Comparison of ENCODE assay signal across 15 cellular contexts in genomic region chr10:112429654-112430230, GRCh38. TPM values are rescaled to one million over a fixed set of nuclear protein-coding genes. Genes with fewer than 3 reads are reported as not detected.
DNase-seq lines count a peak whose midpoint lies in the region; ATAC-seq and TF ChIP-seq lines count a peak whose summit lies in the region.
"Had no signal": no experiment of that assay in that cellular context is flagged by ENCODE, and none has a peak within 500 bp of the region (broad histone marks: within the 10 kb centered on the region; RNA-seq: fewer than 3 reads in every experiment).

No MANE protein-coding gene starts in this region.

- H3K9me3 Mint-ChIP-seq in CD8-positive, alpha-beta memory T cell: no peaks in the 10 kb centered on the region
- no peaks in the 10 kb centered on the region for H3K9me3 Mint-ChIP-seq in IgD-negative memory B cell
- no peaks in the 10 kb centered on the region for H3K9me3 Mint-ChIP-seq in effector memory CD8-positive, alpha-beta T cell
- H3K9me3 Mint-ChIP-seq in naive thymus-derived CD4-positive, alpha-beta T cell: no peaks in the 10 kb centered on the region
- no peaks in the 10 kb centered on the region for H3K9me3 Mint-ChIP-seq in osteocyte (ENCODE audit: unreplicated experiment)
- H3K9me3 Mint-ChIP-seq: activated naive CD4-positive, alpha-beta T cell treated with anti-CD3 and anti-CD28 coated beads for 36 hours; H9 had no signal

- H3K4me3 ChIP-seq in CD8-positive, alpha-beta memory T cell (ENCODE audit: low read length): no peak overlapping the region
- H3K4me3 ChIP-seq in naive thymus-derived CD4-positive, alpha-beta T cell (ENCODE audit: low read length): no peak overlapping the region
- H3K4me3 ChIP-seq in tibial artery: no peak overlapping the region
- no peak overlapping the region for H3K4me3 ChIP-seq in colonic mucosa
- H3K4me3 ChIP-seq: MG63 had no signal

- no peak overlapping the region for H3K4me3 Mint-ChIP-seq in CD8-positive, alpha-beta memory T cell
- H3K4me3 Mint-ChIP-seq in IgD-negative memory B cell: no peak overlapping the region
- no peak overlapping the region for H3K4me3 Mint-ChIP-seq in effector memory CD8-positive, alpha-beta T cell
- no peak overlapping the region for H3K4me3 Mint-ChIP-seq in naive thymus-derived CD4-positive, alpha-beta T cell
- no peak overlapping the region for H3K4me3 Mint-ChIP-seq in osteocyte (ENCODE audit: unreplicated experiment)
- H3K4me3 Mint-ChIP-seq: activated naive CD4-positive, alpha-beta T cell treated with anti-CD3 and anti-CD28 coated beads for 36 hours; H9 had no signal

- peaks cover 3 to 6% (median 6%) of the 10 kb centered on the region in 3 donors for H3K4me1 Mint-ChIP-seq in CD8-positive, alpha-beta memory T cell
- H3K4me1 Mint-ChIP-seq in IgD-negative memory B cell (peaks cover 6 to 9% (median 6%) of the 10 kb centered on the region in 3 donors), osteocyte (ENCODE audit: unreplicated experiment) (no peaks in the 10 kb centered on the region)
- H3K4me1 Mint-ChIP-seq in effector memory CD8-positive, alpha-beta T cell (ENCODE audit: low read depth in 2 of 2): peaks cover 1 to 9% of the 10 kb centered on the region in 2 donors
- peaks cover 0 to 4% (median 0%) of the 10 kb centered on the region in 7 donors for H3K4me1 Mint-ChIP-seq in naive thymus-derived CD4-positive, alpha-beta T cell
- H3K4me1 Mint-ChIP-seq: H9 had no signal

- H3K36me3 Mint-ChIP-seq in CD8-positive, alpha-beta memory T cell: peaks cover 0 to 88% (median 29%) of the 10 kb centered on the region in 3 donors
- H3K36me3 Mint-ChIP-seq in IgD-negative memory B cell (peaks cover 3% of the 10 kb centered on the region), osteocyte (ENCODE audit: unreplicated experiment) (peaks cover 30% of the 10 kb centered on the region)
- peaks cover 77% of the 10 kb centered on the region for H3K36me3 Mint-ChIP-seq in effector memory CD8-positive, alpha-beta T cell (ENCODE audit: insufficient read depth)
- peaks cover 0 to 30% (median 18%) of the 10 kb centered on the region in 5 donors for H3K36me3 Mint-ChIP-seq in naive thymus-derived CD4-positive, alpha-beta T cell

- TF ChIP-seq CTCF in osteocyte (IDR thresholded peaks at IDR 0.05) (no peak), tibial artery (IDR thresholded peaks at IDR 0.05) (no peak), colonic mucosa (IDR thresholded peaks at IDR 0.05) (no peak)

- DNase-seq in CD8-positive, alpha-beta memory T cell: no peak
- no peak for DNase-seq in effector memory CD8-positive, alpha-beta T cell
- no peak for DNase-seq in naive thymus-derived CD4-positive, alpha-beta T cell
- DNase-seq in osteocyte (ENCODE audit: extremely low spot score, unreplicated experiment): no peak
- DNase-seq in tibial artery: no peak
- DNase-seq in colonic mucosa: no peak
- DNase-seq: activated naive CD4-positive, alpha-beta T cell treated with anti-CD3 and anti-CD28 coated beads for 36 hours; DND-41; H9; MG63; midbrain; NCI-H1417 treated with DMSO at 0.1 percent for 48 hours; NCI-H524 treated with DMSO at 0.1 percent for 48 hours had no signal

- H3K36me3 ChIP-seq in CD8-positive, alpha-beta memory T cell (ENCODE audit: insufficient read depth, low read length): peaks cover 63% of the 10 kb centered on the region
- peaks cover 3 to 88% (median 33%) of the 10 kb centered on the region in 3 experiments for H3K36me3 ChIP-seq in naive thymus-derived CD4-positive, alpha-beta T cell (ENCODE audit: control insufficient read depth in 2 of 3, insufficient read depth in 3 of 3, low read length in 3 of 3)
- H3K36me3 ChIP-seq in tibial artery: peaks cover 48 to 85% (median 48%) of the 10 kb centered on the region in 3 donors
- peaks cover 22% of the 10 kb centered on the region for H3K36me3 ChIP-seq in colonic mucosa

- POLR2A ChIA-PET in CD8-positive, alpha-beta memory T cell (lab: Charles Lee): interaction anchor here (1.5 kb wide), 1 partner anchor 17 kb away, joined by 3 read pairs; the partner anchor contains the start of gene VTI1A
- POLR2A ChIA-PET in naive thymus-derived CD4-positive, alpha-beta T cell (lab: Charles Lee): interaction anchor here (1.2 to 1.4 kb wide), 2 partner anchors 13 to 17 kb away, joined by 3 to 6 read pairs; partner anchors contain the start of genes VTI1A and ZDHHC6

- H3K27me3 ChIP-seq in CD8-positive, alpha-beta memory T cell (ENCODE audit: insufficient read depth, low read length, poor library complexity, severe bottlenecking): no peaks in the 10 kb centered on the region
- no peaks in the 10 kb centered on the region for H3K27me3 ChIP-seq in naive thymus-derived CD4-positive, alpha-beta T cell (ENCODE audit: control insufficient read depth in 2 of 2, insufficient read depth in 2 of 2, low read length in 2 of 2)
- H3K27me3 ChIP-seq in tibial artery (no peaks in the 10 kb centered on the region), colonic mucosa (no peaks in the 10 kb centered on the region)
- H3K27me3 ChIP-seq: MG63 had no signal

- H3K27ac ChIP-seq in CD8-positive, alpha-beta memory T cell (ENCODE audit: low read depth, low read length): no peak overlapping the region
- no peak overlapping the region for H3K27ac ChIP-seq in naive thymus-derived CD4-positive, alpha-beta T cell (ENCODE audit: low read depth, low read length)
- H3K27ac ChIP-seq in tibial artery (no peak overlapping the region), colonic mucosa (no peak overlapping the region)

- no peak for ATAC-seq in effector memory CD8-positive, alpha-beta T cell (replicated peaks)
- ATAC-seq in naive thymus-derived CD4-positive, alpha-beta T cell: no peak
- ATAC-seq in GM18519 (IDR thresholded peaks at IDR 0.05; ENCODE audit: low FRiP score, unreplicated experiment): no peak

- intact Hi-C loops in naive thymus-derived CD4-positive, alpha-beta T cell (cut with micrococcal nuclease): loop anchor here in 1 of 2 donors (5.0 kb wide), 1 partner anchor 272 kb away; no protein-coding TSS in a partner anchor
- intact Hi-C loops in tibial artery (cut with DNase I; ENCODE audit: low total_unique reads): no loop called here
- intact Hi-C loops in colonic mucosa (cut with DNase I): loop anchor here (5.0 kb wide), 1 partner anchor 112 kb away; no protein-coding TSS in a partner anchor

- H3K4me1 ChIP-seq in CD8-positive, alpha-beta memory T cell (ENCODE audit: insufficient read depth, low read length): no peaks in the 10 kb centered on the region
- H3K4me1 ChIP-seq in naive thymus-derived CD4-positive, alpha-beta T cell (ENCODE audit: control insufficient read depth in 2 of 2, insufficient read depth in 2 of 2, low read length in 2 of 2): no peaks in the 10 kb centered on the region
- H3K4me1 ChIP-seq in tibial artery: no peaks in the 10 kb centered on the region
- no peaks in the 10 kb centered on the region for H3K4me1 ChIP-seq in colonic mucosa

- no peak overlapping the region for H3K9ac ChIP-seq in colonic mucosa (ENCODE audit: low read depth in 2 of 2, low read length in 2 of 2)

- H3K9me3 ChIP-seq in CD8-positive, alpha-beta memory T cell (ENCODE audit: low read length): no peaks in the 10 kb centered on the region
- no peaks in the 10 kb centered on the region for H3K9me3 ChIP-seq in naive thymus-derived CD4-positive, alpha-beta T cell (ENCODE audit: control insufficient read depth in 2 of 3, low read length in 3 of 3)
- no peaks in the 10 kb centered on the region for H3K9me3 ChIP-seq in tibial artery
- H3K9me3 ChIP-seq in colonic mucosa: no peaks in the 10 kb centered on the region
- H3K9me3 ChIP-seq: MG63 had no signal

- H3K27me3 Mint-ChIP-seq in CD8-positive, alpha-beta memory T cell: no peaks in the 10 kb centered on the region
- no peaks in the 10 kb centered on the region for H3K27me3 Mint-ChIP-seq in IgD-negative memory B cell
- H3K27me3 Mint-ChIP-seq in effector memory CD8-positive, alpha-beta T cell: no peaks in the 10 kb centered on the region
- no peaks in the 10 kb centered on the region for H3K27me3 Mint-ChIP-seq in naive thymus-derived CD4-positive, alpha-beta T cell
- H3K27me3 Mint-ChIP-seq in osteocyte (ENCODE audit: unreplicated experiment): no peaks in the 10 kb centered on the region

- H3K27ac Mint-ChIP-seq in CD8-positive, alpha-beta memory T cell: peak overlapping the region in 6 of 8 donors; percentile 12 to 88 (median 68)
- H3K27ac Mint-ChIP-seq in IgD-negative memory B cell (peak overlapping the region; percentile 40 to 80 (median 59)), osteocyte (ENCODE audit: unreplicated experiment) (no peak overlapping the region)
- peak overlapping the region; percentile 21 to 33 for H3K27ac Mint-ChIP-seq in effector memory CD8-positive, alpha-beta T cell
- H3K27ac Mint-ChIP-seq in naive thymus-derived CD4-positive, alpha-beta T cell: peak overlapping the region in 6 of 9 donors; percentile 7 to 83 (median 37)

- CTCF ChIA-PET in CD8-positive, alpha-beta memory T cell (lab: Charles Lee): interaction anchor here (1.0 kb wide), 1 partner anchor 44 kb away, joined by 3 read pairs; no protein-coding TSS in a partner anchor
- CTCF ChIA-PET in naive thymus-derived CD4-positive, alpha-beta T cell (lab: Charles Lee): interaction anchor here (0.5 kb wide), 1 partner anchor 55 kb away, joined by 3 read pairs; no protein-coding TSS in a partner anchor

RNA-seq across cellular contexts. Expression of gene ZDHHC6, which starts 17.0 kb away (rescaled TPM):
- total RNA-seq in CD8-positive, alpha-beta memory T cell: 10 to 100 TPM; 49.3 to 56.4 TPM
- 48.3 TPM for polyA plus RNA-seq in CD8-positive, alpha-beta memory T cell
- 37.0 TPM for polyA plus RNA-seq in IgD-negative memory B cell
- 10 to 100 TPM; 34.3 to 66.3 (median 50.9) TPM for total RNA-seq in naive thymus-derived CD4-positive, alpha-beta T cell
- polyA plus RNA-seq in naive thymus-derived CD4-positive, alpha-beta T cell: 10 to 100 TPM; 29.9 to 32.4 TPM
- total RNA-seq in osteocyte: 28.5 and 32.6 TPM in 2 replicates
- total RNA-seq in colonic mucosa: 10 to 100 TPM; 37.9 to 50.7 TPM

RNA-seq across cellular contexts. Expression of gene VTI1A, which starts 17.3 kb away (rescaled TPM):
- total RNA-seq in CD8-positive, alpha-beta memory T cell: 10 to 100 TPM; 38.2 to 40.1 TPM
- 28.1 TPM for polyA plus RNA-seq in CD8-positive, alpha-beta memory T cell
- 32.0 TPM for polyA plus RNA-seq in IgD-negative memory B cell
- 10 to 100 TPM; 40.2 to 56.8 (median 51.4) TPM for total RNA-seq in naive thymus-derived CD4-positive, alpha-beta T cell
- polyA plus RNA-seq in naive thymus-derived CD4-positive, alpha-beta T cell: 10 to 100 TPM; 21.7 to 27.2 TPM
- total RNA-seq in osteocyte (26.3 and 29.1 TPM in 2 replicates), colonic mucosa (10 to 100 TPM; 34.1 to 38.6 TPM)

RNA-seq across cellular contexts. Expression of gene ACSL5, which starts 55.8 kb away (rescaled TPM):
- 10 to 100 TPM; 53.3 to 53.7 TPM for total RNA-seq in CD8-positive, alpha-beta memory T cell
- 85.5 TPM for polyA plus RNA-seq in CD8-positive, alpha-beta memory T cell
- 52.3 TPM for polyA plus RNA-seq in IgD-negative memory B cell
- total RNA-seq in naive thymus-derived CD4-positive, alpha-beta T cell: 10 to 100 TPM; 30.3 to 72.5 (median 39.7) TPM
- polyA plus RNA-seq in naive thymus-derived CD4-positive, alpha-beta T cell: 10 to 100 TPM; 35.4 to 48.6 TPM
- total RNA-seq in osteocyte: 0.46 and 0.57 TPM in 2 replicates
- total RNA-seq in colonic mucosa: 100 to 1,000 TPM; 208 to 218 TPM
- total RNA-seq: H9 had no signal

Comparison
In these comparisons a context has a peak if more than half of its experiments do, and no peak if none do; other contexts are left out.
1. RNA of gene ACSL5, which starts 55.8 kb away (total RNA-seq): 208 to 218 TPM in colonic mucosa, 53.3 to 53.7 TPM in CD8-positive, alpha-beta memory T cell and 30.3 to 72.5 TPM in naive thymus-derived CD4-positive, alpha-beta T cell; 0.46 to 0.57 TPM in osteocyte; every median in the first group is over 10 times any median in the second.